8 cellular contexts compared by ENCODE assay signal in the genomic region with DNA sequence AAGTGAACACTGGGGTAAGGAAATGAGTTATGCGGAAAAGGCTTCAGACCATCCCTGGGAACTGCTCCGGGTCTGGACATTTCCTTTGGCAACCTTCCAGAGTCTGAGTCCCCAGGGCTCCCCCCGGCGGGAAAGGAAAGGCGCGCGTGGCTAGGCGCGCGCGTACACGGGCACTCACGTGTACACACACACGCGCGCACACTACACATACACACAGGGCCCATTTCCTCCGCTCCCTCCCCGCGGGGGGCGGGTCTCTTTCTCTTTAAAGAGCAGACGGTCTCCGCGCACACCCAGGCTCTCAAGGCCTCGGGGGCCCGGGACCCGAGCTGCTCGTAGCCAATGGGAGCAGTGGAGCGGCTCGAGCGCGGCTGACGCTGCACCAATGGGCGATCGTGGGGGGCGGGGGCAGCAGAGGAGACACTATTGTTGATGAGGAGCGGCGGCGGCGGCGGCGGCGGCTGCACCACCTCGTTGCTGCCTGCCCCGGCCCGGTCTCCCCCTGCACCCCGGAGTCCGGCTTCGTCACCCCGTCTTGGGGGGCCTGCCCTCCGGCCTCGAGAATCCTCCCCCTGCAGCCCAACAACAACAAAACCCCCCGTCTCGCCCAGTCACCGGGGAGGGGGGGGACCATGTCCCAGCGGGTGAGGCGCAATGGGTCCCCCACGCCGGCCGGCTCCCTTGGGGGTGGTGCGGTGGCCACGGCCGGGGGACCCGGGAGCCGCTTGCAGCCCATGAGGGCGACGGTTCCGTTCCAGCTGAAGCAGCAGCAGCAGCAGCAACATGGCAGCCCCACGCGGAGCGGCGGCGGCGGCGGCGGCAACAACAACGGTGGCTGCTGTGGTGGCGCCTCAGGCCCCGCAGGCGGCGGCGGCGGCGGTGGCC. TPM values are rescaled to one million over a fixed set of nuclear protein-coding genes. Genes with fewer than 3 reads are reported as not detected.
DNase-seq lines count a peak whose midpoint lies in the region; ATAC-seq, FAIRE-seq and TF ChIP-seq lines count a peak whose summit lies in the region.

TSS of gene FAM117B (plus strand) at position 414 of the 885 bp plus-strand sequence. CDS start at position 633, 219 bp downstream.

- H3K36me3 Mint-ChIP-seq in brain, result peaks cover 26% of the 10 kb centered on the region

- TF ChIP-seq CTCF in brain (conservative IDR thresholded peaks at IDR 0.05), result no peak

- FAIRE-seq in A204.1 (lab: Jason Lieb, UNC), result peak; percentile 40
- peak; percentile 90 for FAIRE-seq in TTC549 (lab: Jason Lieb, UNC)

- ATAC-seq in GM18858 (IDR thresholded peaks at IDR 0.05; ENCODE audit: unreplicated experiment) (peak; percentile 84), HG03066 (IDR thresholded peaks at IDR 0.05; ENCODE audit: low read depth, unreplicated experiment) (peak; percentile 82), sciatic nerve (peak; percentile 99)

- peaks cover 13% of the 10 kb centered on the region for H3K27me3 Mint-ChIP-seq in brain

- intact Hi-C loops in sciatic nerve (cut with DNase I), result no loop called here

- peaks cover 52% of the 10 kb centered on the region for H3K4me1 Mint-ChIP-seq in brain

- H3K27ac Mint-ChIP-seq in brain, result peak within 1 kb of the TSS; percentile 97 to 99 (median 98)

- peak; percentile 89 for DNase-seq in NCI-H2107 treated with DMSO at 0.1 percent for 48 hours (lab: John Stamatoyannopoulos, UW; ENCODE audit: unreplicated experiment)
- peak; percentile 80 for DNase-seq in iPS DF 19.7 (ENCODE audit: low read depth, low spot score)
- DNase-seq in sciatic nerve (ENCODE audit: low spot score), result peak; percentile 98

- peaks cover 0 to 3% (median 0%) of the 10 kb centered on the region in 5 experiments for H3K9me3 Mint-ChIP-seq in brain

- H3K4me3 Mint-ChIP-seq in brain, result peak within 1 kb of the TSS; percentile 95 to 98 (median 97)

RNA-seq across cellular contexts. Expression of gene FAM117B, which starts in this region (rescaled TPM):
- 6.8 TPM for polyA plus RNA-seq in brain (ENCODE audit: insufficient read depth, low read depth, low replicate concordance)
- total RNA-seq in sciatic nerve, result 7.8 TPM

Comparison
In these comparisons a context has a peak if more than half of its experiments do, and no peak if none do; other contexts are left out.
1. Peak in every context shown above with its lines: DNase-seq and ATAC-seq.